ENCODE assay signal across 10 cellular contexts in genomic region chr11:118980191-118980881, GRCh38. TPM values are rescaled to one million over a fixed set of nuclear protein-coding genes. Genes with fewer than 3 reads are reported as not detected.
DNase-seq lines count a peak whose midpoint lies in the region; ATAC-seq, FAIRE-seq and TF ChIP-seq lines count a peak whose summit lies in the region.
"Had no signal": no experiment of that assay in that cellular context is flagged by ENCODE, and none has a peak within 500 bp of the region (broad histone marks: within the 10 kb centered on the region; RNA-seq: fewer than 3 reads in every experiment).

No MANE protein-coding gene starts in this region.

- DNase-seq in RPMI8226 (peak; percentile 85), hepatocyte (ENCODE audit: low spot score) (peak; percentile 21), small intestine (peak; percentile 25), T-helper 17 cell (no peak), HCEC 1CT (no peak)
- DNase-seq: activated B cell treated with CpG ODN at 0.5 μM for 24 hours; activated naive CD4-positive, alpha-beta T cell treated with anti-CD3 and anti-CD28 coated beads, Interleukin-2, amount 10 ng/mL, durations not matched to agents 7 days and 5 days had no signal

- WGBS in hepatocyte (ENCODE audit: low lambda C conversion rate, missing lambda C conversion rate), result 52% methylated on average over 21 of the region's 21 CpGs
- 35 to 50% (median 47%) methylated on average over 21 of the region's 21 CpGs for WGBS in small intestine, 3 donors

- H3K36me3 ChIP-seq in hepatocyte (replicated peaks; ENCODE audit: insufficient read depth, low read depth) (no peaks in the 10 kb centered on the region), small intestine (ENCODE audit: control insufficient read depth in 2 of 2, insufficient read depth in 2 of 2, low read length in 2 of 2) (no peaks in the 10 kb centered on the region)

- no peaks in the 10 kb centered on the region for H3K9me3 ChIP-seq in hepatocyte (ENCODE audit: low read depth)
- no peaks in the 10 kb centered on the region for H3K9me3 ChIP-seq in small intestine (ENCODE audit: control insufficient read depth, low read depth)
- no peaks in the 10 kb centered on the region for H3K9me3 ChIP-seq in T-helper 17 cell (ENCODE audit: control insufficient read depth, low read length, poor library complexity, severe bottlenecking)

- no peaks in the 10 kb centered on the region for H4K20me1 ChIP-seq in hepatocyte (ENCODE audit: insufficient read depth, poor library complexity, severe bottlenecking)

- peaks cover 19% of the 10 kb centered on the region for H3K27me3 Mint-ChIP-seq in T-helper 17 cell

- ATAC-seq in GM18909 (IDR thresholded peaks at IDR 0.05; ENCODE audit: poor library complexity, unreplicated experiment) (no peak), T-helper 17 cell (no peak)

- H3K4me1 Mint-ChIP-seq in T-helper 17 cell, result no peaks in the 10 kb centered on the region
- H3K4me1 Mint-ChIP-seq: activated B cell treated with CpG ODN at 0.5 μM for 24 hours; activated naive CD4-positive, alpha-beta T cell treated with anti-CD3 and anti-CD28 coated beads, Interleukin-2, amount 10 ng/mL, durations not matched to agents 7 days and 5 days had no signal

- H3K27ac Mint-ChIP-seq in T-helper 17 cell, result no peak overlapping the region
- H3K27ac Mint-ChIP-seq: activated B cell treated with CpG ODN at 0.5 μM for 24 hours; activated naive CD4-positive, alpha-beta T cell treated with anti-CD3 and anti-CD28 coated beads, Interleukin-2, amount 10 ng/mL, durations not matched to agents 7 days and 5 days had no signal

- H3K4me3 ChIP-seq in hepatocyte, result no peak overlapping the region
- H3K4me3 ChIP-seq in small intestine (ENCODE audit: low read depth in 1 of 2, low read length in 2 of 2), result no peak overlapping the region

- H3K4me1 ChIP-seq in hepatocyte (ENCODE audit: insufficient read depth), result no peaks in the 10 kb centered on the region
- H3K4me1 ChIP-seq in small intestine (ENCODE audit: control insufficient read depth in 2 of 2, insufficient read depth in 1 of 2, low read depth in 1 of 2, low read length in 1 of 2), result no peaks in the 10 kb centered on the region

- no peak for TF ChIP-seq CTCF in hepatocyte (IDR thresholded peaks at IDR 0.05; ENCODE audit: poor library complexity)

- no peak overlapping the region for H3K27ac ChIP-seq in hepatocyte
- no peak overlapping the region for H3K27ac ChIP-seq in small intestine (ENCODE audit: low read depth in 1 of 2, low read length in 1 of 2)

- no peaks in the 10 kb centered on the region for H3K27me3 ChIP-seq in hepatocyte
- no peaks in the 10 kb centered on the region for H3K27me3 ChIP-seq in small intestine (ENCODE audit: control insufficient read depth in 2 of 2, insufficient read depth in 2 of 2, low read length in 2 of 2)

- H2AFZ ChIP-seq in hepatocyte, result no peak overlapping the region

- H3K9me2 ChIP-seq in hepatocyte (replicated peaks; ENCODE audit: insufficient read depth), result no peaks in the 10 kb centered on the region

- H3K4me2 ChIP-seq in hepatocyte, result peak overlapping the region; percentile 25

- no peak overlapping the region for H3K4me3 Mint-ChIP-seq in T-helper 17 cell
- H3K4me3 Mint-ChIP-seq: activated B cell treated with CpG ODN at 0.5 μM for 24 hours; activated naive CD4-positive, alpha-beta T cell treated with anti-CD3 and anti-CD28 coated beads, Interleukin-2, amount 10 ng/mL, durations not matched to agents 7 days and 5 days had no signal

- no peaks in the 10 kb centered on the region for H3K79me2 ChIP-seq in hepatocyte

- H3K36me3 Mint-ChIP-seq in T-helper 17 cell (ENCODE audit: low read depth), result no peaks in the 10 kb centered on the region
- H3K36me3 Mint-ChIP-seq: activated naive CD4-positive, alpha-beta T cell treated with anti-CD3 and anti-CD28 coated beads, Interleukin-2, amount 10 ng/mL, durations not matched to agents 7 days and 5 days had no signal

- no peak for FAIRE-seq in small intestine (lab: Jason Lieb, UNC)
- FAIRE-seq: GM19239 had no signal

RNA-seq across cellular contexts. Expression of gene FOXR1, which starts 8.8 kb away (rescaled TPM):
- total RNA-seq in hepatocyte (not detected in 2 replicates), T-helper 17 cell (not detected)
- polyA plus RNA-seq in hepatocyte (0.41 TPM in 1 of 2 replicates, not detected in the other), small intestine (not detected)
- total RNA-seq: activated B cell treated with CpG ODN at 0.5 μM for 24 hours, Daoy had no signal

RNA-seq across cellular contexts. Expression of gene CENATAC, which starts 17.6 kb away (rescaled TPM):
- 26.2 and 28.2 TPM in 2 replicates for total RNA-seq in hepatocyte
- polyA plus RNA-seq in hepatocyte, result 22.6 and 24.5 TPM in 2 replicates
- 10 to 100 TPM; 12.9 to 50.1 (median 25.9) TPM for polyA plus RNA-seq in small intestine
- total RNA-seq in T-helper 17 cell, result 100 to 1,000 TPM; 116 TPM

RNA-seq across cellular contexts. Expression of gene UPK2, which starts 24.2 kb away (rescaled TPM):
- total RNA-seq in hepatocyte (2.2 and 3.6 TPM in 2 replicates), T-helper 17 cell (not detected)
- polyA plus RNA-seq in hepatocyte (55.3 and 101 TPM in 2 replicates), small intestine (not detected)
- total RNA-seq: Daoy had no signal

RNA-seq across cellular contexts. Expression of gene RPS25, which starts 37.8 kb away (rescaled TPM):
- total RNA-seq in hepatocyte (1,502 and 1,568 TPM in 2 replicates), T-helper 17 cell (1,000 to 10,000 TPM; 2,323 to 2,414 TPM)
- polyA plus RNA-seq in hepatocyte (1,058 and 1,100 TPM in 2 replicates), small intestine (1,000 to 10,000 TPM; 1,321 to 2,444 (median 2,119) TPM)

RNA-seq across cellular contexts. Expression of gene TRAPPC4, which starts 38.2 kb away (rescaled TPM):
- total RNA-seq in hepatocyte (78.5 and 96.1 TPM in 2 replicates), T-helper 17 cell (10 to 100 TPM; 62.4 to 69.5 TPM)
- polyA plus RNA-seq in hepatocyte (174 and 175 TPM in 2 replicates), small intestine (100 to 1,000 TPM in 1 of 3 donors, 10 to 100 TPM in 2; 59.1 to 103 (median 82.5) TPM)

Comparison
In these comparisons a context has a peak if more than half of its experiments do, and no peak if none do; other contexts are left out.
1. DNase-seq: peak in RPMI8226 (single experiment), hepatocyte (single experiment) and small intestine (single experiment); none in T-helper 17 cell (0 of 3) and HCEC 1CT (single experiment).